ENCODE assay signal across 8 cellular contexts in genomic region chr17:15257316-15257925, GRCh38. TPM values are rescaled to one million over a fixed set of nuclear protein-coding genes. Genes with fewer than 3 reads are reported as not detected.
DNase-seq lines count a peak whose midpoint lies in the region; ATAC-seq lines count a peak whose summit lies in the region.

No MANE protein-coding gene starts in this region.

- no peaks in the 10 kb centered on the region for H3K9me3 ChIP-seq in SJSA1 (replicated peaks)

- H3K4me1 ChIP-seq in SJSA1 (replicated peaks): peaks cover 21% of the 10 kb centered on the region

- no peak overlapping the region for H3K4me3 ChIP-seq in SJSA1

- H3K36me3 ChIP-seq in SJSA1: peaks cover 91% of the 10 kb centered on the region

- DNase-seq in COLO829 (ENCODE audit: low spot score): peak; percentile 80
- DNase-seq in HT-29 (ENCODE audit: low spot score): peak; percentile 56
- peak; percentile 77 to 90 for DNase-seq in SJSA1 (ENCODE audit: low read depth in 1 of 2, low spot score in 2 of 2)
- DNase-seq in activated naive CD4-positive, alpha-beta T cell treated with anti-CD3 and anti-CD28 coated beads, Interleukin-2, amount 50 U/mL, for 72 hours (ENCODE audit: low spot score in 2 of 2): peak; percentile 68 to 73
- DNase-seq in Right ventricle myocardium superior: peak; percentile 91
- DNase-seq in posterior cingulate gyrus: peak; percentile 84 to 98 (median 90)

- no peaks in the 10 kb centered on the region for H3K9me3 Mint-ChIP-seq in activated naive CD4-positive, alpha-beta T cell treated with anti-CD3 and anti-CD28 coated beads, Interleukin-2, amount 50 U/mL, for 72 hours

- ATAC-seq in GM19463 (IDR thresholded peaks at IDR 0.05; ENCODE audit: unreplicated experiment) (peak; percentile 73), Right ventricle myocardium superior (ENCODE audit: poor library complexity) (peak; percentile 55), GM19455 (IDR thresholded peaks at IDR 0.05; ENCODE audit: unreplicated experiment) (no peak)
- ATAC-seq in activated naive CD4-positive, alpha-beta T cell treated with anti-CD3 and anti-CD28 coated beads, Interleukin-2, amount 50 U/mL, for 72 hours: peak; percentile 68 to 84

- H3K27ac ChIP-seq in SJSA1: peak overlapping the region; percentile 82

- no peaks in the 10 kb centered on the region for H3K27me3 ChIP-seq in SJSA1 (replicated peaks)

- intact Hi-C loops in Right ventricle myocardium superior (cut with DNase I): no loop called here
- intact Hi-C loops in posterior cingulate gyrus (cut with DNase I): loop anchor here (2.0 kb wide), 1 partner anchor 25 kb away; no protein-coding TSS in a partner anchor

- H3K27ac Mint-ChIP-seq in activated naive CD4-positive, alpha-beta T cell treated with anti-CD3 and anti-CD28 coated beads, Interleukin-2, amount 50 U/mL, for 72 hours: no peak overlapping the region

- H3K36me3 Mint-ChIP-seq in activated naive CD4-positive, alpha-beta T cell treated with anti-CD3 and anti-CD28 coated beads, Interleukin-2, amount 50 U/mL, for 72 hours: no peaks in the 10 kb centered on the region

RNA-seq across cellular contexts. Expression of gene PMP22, which starts 7.7 kb away (rescaled TPM):
- total RNA-seq in HT-29 (2014; rRNA removed; shearing (Covaris generic)): not detected in 2 replicates
- total RNA-seq in SJSA1 (2014; rRNA removed; shearing (Covaris generic)): 80.3 and 103 TPM in 2 replicates
- total RNA-seq in activated naive CD4-positive, alpha-beta T cell treated with anti-CD3 and anti-CD28 coated beads, Interleukin-2, amount 50 U/mL, for 72 hours: under 1 TPM in 1 of 2 donors, not detected in 1; 0.53 TPM
- total RNA-seq in Right ventricle myocardium superior: 183 TPM

Comparison
In these comparisons a context has a peak if more than half of its experiments do, and no peak if none do; other contexts are left out.
1. RNA of gene PMP22, which starts 7.7 kb away (total RNA-seq): 183 TPM in Right ventricle myocardium superior (single experiment) and 80.3 to 103 TPM in SJSA1; 0.53 TPM in activated naive CD4-positive, alpha-beta T cell treated with anti-CD3 and anti-CD28 coated beads, Interleukin-2, amount 50 U/mL, for 72 hours and not detected in HT-29; every median in the first group is over 10 times any median in the second.
2. Peak in every context shown above with its lines, with median percentiles within 50 percentile points of each other: DNase-seq.